ENCODE assay signal across 12 cellular contexts in the genomic region with DNA sequence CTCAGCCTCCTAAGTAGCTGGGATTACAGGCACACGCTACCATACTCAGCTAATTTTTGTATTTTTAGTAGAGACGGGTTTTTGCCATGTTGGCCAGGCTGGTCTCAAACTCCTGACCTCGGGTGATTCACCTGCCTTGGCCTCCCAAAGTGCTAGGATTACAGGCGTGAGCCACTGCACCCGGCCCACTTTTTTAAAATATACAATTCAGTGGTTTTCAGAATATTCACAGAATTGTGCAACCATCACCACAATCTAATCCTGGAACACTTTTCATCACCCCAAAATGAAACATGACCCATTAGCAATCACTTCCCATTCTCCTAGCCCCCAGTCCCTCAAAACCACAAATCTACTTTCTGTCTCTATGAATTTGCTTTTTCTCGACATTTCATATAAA. TPM values are rescaled to one million over a fixed set of nuclear protein-coding genes. Genes with fewer than 3 reads are reported as not detected.
"Had no signal": no experiment of that assay in that cellular context is flagged by ENCODE, and none has a peak within 500 bp of the region (broad histone marks: within the 10 kb centered on the region; RNA-seq: fewer than 3 reads in every experiment).

No MANE protein-coding gene starts in this region.

RNA-seq across cellular contexts. Expression of gene HCN4, which starts 31.5 kb away (rescaled TPM):
- total RNA-seq: activated CD4-positive, alpha-beta T cell treated with anti-CD3 and anti-CD28 coated beads, Interleukin-2, amount 10 ng/mL, durations not matched to agents 7 days and 5 days; activated CD8-positive, alpha-beta T cell treated with anti-CD3 and anti-CD28 coated beads, Interleukin-2, amount 10 ng/mL, durations not matched to agents 7 days and 5 days; activated naive CD4-positive, alpha-beta T cell treated with anti-CD3 and anti-CD28 coated beads for 36 hours; activated T-cell treated with anti-CD3 and anti-CD28 coated beads, Interleukin-2, amount 50 U/mL, for 4 hours; natural killer cell; pulmonary artery endothelial cell had no signal

RNA-seq across cellular contexts. Expression of gene REC114, which starts 42.7 kb away (rescaled TPM):
- total RNA-seq: activated CD4-positive, alpha-beta T cell treated with anti-CD3 and anti-CD28 coated beads, Interleukin-2, amount 10 ng/mL, durations not matched to agents 7 days and 5 days; activated CD8-positive, alpha-beta T cell treated with anti-CD3 and anti-CD28 coated beads, Interleukin-2, amount 10 ng/mL, durations not matched to agents 7 days and 5 days; activated naive CD4-positive, alpha-beta T cell treated with anti-CD3 and anti-CD28 coated beads for 36 hours; activated T-cell treated with anti-CD3 and anti-CD28 coated beads, Interleukin-2, amount 50 U/mL, for 4 hours; lower leg skin; natural killer cell; pancreas; pulmonary artery endothelial cell; suprapubic skin; transverse colon; uterus had no signal
- polyA plus RNA-seq: pancreas, small intestine had no signal
